ENCODE assay signal across 8 cellular contexts in genomic region chr17:50866261-50866949, GRCh38. TPM values are rescaled to one million over a fixed set of nuclear protein-coding genes. Genes with fewer than 3 reads are reported as not detected.
DNase-seq lines count a peak whose midpoint lies in the region; ATAC-seq, FAIRE-seq and TF ChIP-seq lines count a peak whose summit lies in the region.

Gene TOB1, minus strand, starts transcription at chr17:50866354. Its CDS starts 2,337 bp downstream, at chr17:50864017.

- TF ChIP-seq CTCF in H1 (IDR thresholded peaks at IDR 0.05; ENCODE audit: control extremely low read depth in 1 of 3, insufficient read depth in 1 of 3, low read depth in 1 of 3, low read length in 3 of 3) = no peak; a peak in 1 of 4 replicates

- H4K5ac ChIP-seq in H1 (ENCODE audit: insufficient read length, low read depth, low read length) = peak within 1 kb of the TSS; percentile 95

- H4K8ac ChIP-seq in H1 (ENCODE audit: extremely low read depth, insufficient read depth, low read length) = peak within 1 kb of the TSS; percentile 98

- H4K20me1 ChIP-seq in H1 (replicated peaks in 1 of 2; ENCODE audit: control insufficient read depth in 1 of 2, insufficient read depth in 2 of 2, low read length in 2 of 2) = peaks cover 7 to 12% of the 10 kb centered on the region in 2 experiments

- H2AFZ ChIP-seq in H1 (ENCODE audit: low read length) = no peak within 1 kb of the TSS

- H3K4me1 Mint-ChIP-seq in activated CD8-positive, alpha-beta memory T cell treated with anti-CD3 and anti-CD28 coated beads, Interleukin-2, amount 10 ng/mL, durations not matched to agents 7 days and 5 days = peaks cover 45% of the 10 kb centered on the region

- no peak within 1 kb of the TSS for H2BK20ac ChIP-seq in H1 (ENCODE audit: low read length)

- H2BK12ac ChIP-seq in H1 (ENCODE audit: low read depth, low read length) = peak within 1 kb of the TSS; percentile 76

- H2AK5ac ChIP-seq in H1 (ENCODE audit: low read depth, low read length) = peak within 1 kb of the TSS; percentile 44

- peaks cover 4% of the 10 kb centered on the region; the same call in 1 of the 2 replicates for H3K23me2 ChIP-seq in H1 (ENCODE audit: low read depth, low read length)

- H3K27me3 Mint-ChIP-seq in activated CD8-positive, alpha-beta memory T cell treated with anti-CD3 and anti-CD28 coated beads, Interleukin-2, amount 10 ng/mL, durations not matched to agents 7 days and 5 days = peaks cover 14% of the 10 kb centered on the region

- POLR2A ChIA-PET in H1 (lab: Charles Lee; ENCODE audit: partially characterized antibody) = interaction anchor here (0.7 to 9.7 kb wide), 51 partner anchors 8 to 333 kb away, joined by 3 to 308 read pairs (median 6); partner anchors contain the start of genes LUC7L3, NME1 and SPAG9

- H3K36me3 ChIP-seq in HUES48 (ENCODE audit: control insufficient read depth, insufficient read depth, low read length) (peaks cover 23% of the 10 kb centered on the region), NT2/D1 (ENCODE audit: insufficient read depth, insufficient read length, low read length) (peaks cover 26% of the 10 kb centered on the region), H1 (ENCODE audit: control insufficient read depth in 2 of 4, insufficient read depth in 4 of 4, low read length in 3 of 4) (peaks cover 0 to 14% (median 4%) of the 10 kb centered on the region in 4 experiments; a peak in 4 of 8 replicates), mesodermal cell (ENCODE audit: control insufficient read depth, insufficient read depth, low read length) (peaks cover 17% of the 10 kb centered on the region)

- peaks cover 0 to 37% of the 10 kb centered on the region in 2 experiments; a peak in 3 of 4 replicates for H3K79me2 ChIP-seq in H1 (ENCODE audit: control insufficient read depth in 1 of 2, insufficient read depth in 2 of 2, low read length in 2 of 2)

- peak within 1 kb of the TSS; percentile 98 for H3K4me3 Mint-ChIP-seq in activated CD8-positive, alpha-beta memory T cell treated with anti-CD3 and anti-CD28 coated beads, Interleukin-2, amount 10 ng/mL, durations not matched to agents 7 days and 5 days

- no peak for TF ChIP-seq EP300 in H1 (IDR thresholded peaks at IDR 0.05; ENCODE audit: borderline replicate concordance in 1 of 2, low read depth in 2 of 2, low read length in 2 of 2)

- H3K9me3 Mint-ChIP-seq in activated CD8-positive, alpha-beta memory T cell treated with anti-CD3 and anti-CD28 coated beads, Interleukin-2, amount 10 ng/mL, durations not matched to agents 7 days and 5 days (ENCODE audit: low read depth) = no peaks in the 10 kb centered on the region

- peak within 1 kb of the TSS; percentile 83 to 97 for H3K4me2 ChIP-seq in H1 (ENCODE audit: insufficient read depth in 1 of 2, low read depth in 2 of 2, low read length in 2 of 2)

- H3K36me3 Mint-ChIP-seq in activated CD8-positive, alpha-beta memory T cell treated with anti-CD3 and anti-CD28 coated beads, Interleukin-2, amount 10 ng/mL, durations not matched to agents 7 days and 5 days = peaks cover 21% of the 10 kb centered on the region

- H3K79me1 ChIP-seq in H1 (ENCODE audit: low read depth, low read length) = no peaks in the 10 kb centered on the region

- H3K9me3 ChIP-seq in HUES48 (ENCODE audit: control insufficient read depth, insufficient read depth, low read length) (no peaks in the 10 kb centered on the region), NT2/D1 (ENCODE audit: insufficient read depth, low read length) (no peaks in the 10 kb centered on the region), H1 (ENCODE audit: insufficient read depth in 2 of 2, low read depth in 1 of 2, low read length in 1 of 2) (no peaks in the 10 kb centered on the region), mesodermal cell (ENCODE audit: control insufficient read depth, low read length) (no peaks in the 10 kb centered on the region)

- H3K14ac ChIP-seq in H1 (ENCODE audit: insufficient read length) = peak within 1 kb of the TSS; percentile 11

- CTCF ChIA-PET in activated CD8-positive, alpha-beta memory T cell treated with anti-CD3 and anti-CD28 coated beads, Interleukin-2, amount 10 ng/mL, durations not matched to agents 7 days and 5 days (lab: Charles Lee) = interaction anchor here (0.6 to 8.6 kb wide), 23 partner anchors 9 to 324 kb away, joined by 3 to 78 read pairs (median 4); no protein-coding TSS in a partner anchor
- CTCF ChIA-PET in H1 (lab: Charles Lee; ENCODE audit: partially characterized antibody) = interaction anchor here (0.7 to 31.7 kb wide), 9 partner anchors 11 to 83 kb away, joined by 3 to 735 read pairs (median 5); no protein-coding TSS in a partner anchor

- H3K4me3 ChIP-seq in HUES48 (ENCODE audit: low read depth, low read length) (peak within 1 kb of the TSS; percentile 99), NT2/D1 (ENCODE audit: insufficient read length, low read depth) (peak within 1 kb of the TSS; percentile 86), H1 (ENCODE audit: extremely low read depth in 1 of 4, insufficient read depth in 2 of 4, low read depth in 3 of 4, low read length in 4 of 4) (peak within 1 kb of the TSS; percentile 81 to 99 (median 91)), mesodermal cell (ENCODE audit: extremely low read depth, insufficient read depth, low read length, poor library complexity, severe bottlenecking) (peak within 1 kb of the TSS; percentile 95)

- peak within 1 kb of the TSS; percentile 95 for H3K56ac ChIP-seq in H1 (replicated peaks; ENCODE audit: insufficient read length, low read depth, low read length)

- peak; percentile 98 to 100 for TF ChIP-seq POLR2A in H1 (IDR thresholded peaks at IDR 0.05; ENCODE audit: control extremely low read depth in 1 of 2, low read depth in 2 of 2, low read length in 2 of 2)

- H2BK5ac ChIP-seq in H1 (ENCODE audit: low read depth, low read length) = peak within 1 kb of the TSS; percentile 98

- H3K18ac ChIP-seq in H1 (ENCODE audit: extremely low read depth, low read length) = peak within 1 kb of the TSS; percentile 84

- ATAC-seq in GM21390 (IDR thresholded peaks at IDR 0.05; ENCODE audit: unreplicated experiment) = peak; percentile 67
- ATAC-seq in activated CD8-positive, alpha-beta memory T cell treated with anti-CD3 and anti-CD28 coated beads, Interleukin-2, amount 10 ng/mL, durations not matched to agents 7 days and 5 days = peak; percentile 75

- H3K23ac ChIP-seq in H1 (ENCODE audit: insufficient read length) = peak within 1 kb of the TSS; percentile 85

- H3K27ac ChIP-seq in HUES48 (ENCODE audit: low read depth, low read length) (peak within 1 kb of the TSS; percentile 91), H1 (ENCODE audit: low read depth, low read length) (peak within 1 kb of the TSS; percentile 95), mesodermal cell (ENCODE audit: low read depth, low read length, severe bottlenecking) (peak within 1 kb of the TSS; percentile 92)

- peak within 1 kb of the TSS; percentile 99 for H4K91ac ChIP-seq in H1 (replicated peaks; ENCODE audit: insufficient read length, low read length)

- H2BK15ac ChIP-seq in H1 (ENCODE audit: low read length) = peak within 1 kb of the TSS; percentile 81; the same call in 1 of the 2 replicates

- peak within 1 kb of the TSS; percentile 96 for H3K27ac Mint-ChIP-seq in activated CD8-positive, alpha-beta memory T cell treated with anti-CD3 and anti-CD28 coated beads, Interleukin-2, amount 10 ng/mL, durations not matched to agents 7 days and 5 days

- FAIRE-seq in H1 (lab: Jason Lieb, UNC) = no peak

- peak; percentile 98 for DNase-seq in Caki2 (ENCODE audit: low read depth)
- peak; percentile 85 for DNase-seq in NT2/D1 (ENCODE audit: low read depth, low spot score)
- DNase-seq in activated CD8-positive, alpha-beta memory T cell treated with anti-CD3 and anti-CD28 coated beads, Interleukin-2, amount 10 ng/mL, durations not matched to agents 7 days and 5 days = peak; percentile 97
- peak; percentile 90 to 97 for DNase-seq in H1 (ENCODE audit: low read depth in 1 of 2, low spot score in 2 of 2)
- peak; percentile 98 for DNase-seq in stimulated activated CD8-positive, alpha-beta memory T cell treated with anti-CD3 and anti-CD28 coated beads, Interleukin-15, amount 100 ng/mL, for 24 hours (ENCODE audit: low read depth)

- in situ Hi-C loops in Caki2 (cut with HindIII; ENCODE audit: low pct_unique_long_range_greater_than_20kb, low sequenced_read_pairs) = loop anchor here (10.0 kb wide), 1 partner anchor 98 kb away; no protein-coding TSS in a partner anchor

- 0 out of 4 replicates have a peak, but pooled peaks of 1 of the 2 experiments have one; percentile 9 for TF ChIP-seq RAD21 in H1 (IDR thresholded peaks at IDR 0.05 in 1 of 2, conservative IDR thresholded peaks at IDR 0.05 in 1 of 2; ENCODE audit: low read depth in 2 of 2, low read length in 2 of 2)

- peak within 1 kb of the TSS; percentile 75 for H3K9ac ChIP-seq in HUES48 (ENCODE audit: low read depth, low read length)
- peak within 1 kb of the TSS; percentile 93 for H3K9ac ChIP-seq in NT2/D1 (ENCODE audit: insufficient read length, low read depth)
- H3K9ac ChIP-seq in H1 (replicated peaks in 1 of 4; ENCODE audit: extremely low read depth in 1 of 4, low read depth in 3 of 4, low read length in 3 of 4) = peak within 1 kb of the TSS; percentile 85 to 97 (median 91)

- H3K4me1 ChIP-seq in HUES48 (ENCODE audit: control insufficient read depth, insufficient read depth, low read length) (peaks cover 19% of the 10 kb centered on the region), NT2/D1 (ENCODE audit: insufficient read depth, insufficient read length) (peaks cover 3% of the 10 kb centered on the region), H1 (replicated peaks in 1 of 4; ENCODE audit: control insufficient read depth in 3 of 4, insufficient read depth in 4 of 4, low read length in 3 of 4) (peaks cover 0 to 2% (median 0%) of the 10 kb centered on the region in 4 experiments; a peak in 3 of 7 replicates), mesodermal cell (ENCODE audit: control insufficient read depth, insufficient read depth, low read length, poor library complexity, severe bottlenecking) (no peaks in the 10 kb centered on the region)

- peak within 1 kb of the TSS; percentile 97 for H2BK120ac ChIP-seq in H1 (replicated peaks; ENCODE audit: low read depth, low read length)

- 2% methylated on average over 30 of the region's 75 CpGs; no CpG with 5 or more reads in 1 of the 2 experiments for WGBS in H1 (ENCODE audit: extremely low coverage in 1 of 2, insufficient coverage in 1 of 2, insufficient read length in 1 of 2, insufficient replicate concordance in 2 of 2, low coverage in 1 of 2, low lambda C conversion rate in 2 of 2, missing lambda C conversion rate in 1 of 2), 2 experiments
- 0 to 1% methylated on average over 46 to 64 of the region's 75 CpGs for WGBS in mesodermal cell (ENCODE audit: insufficient coverage in 2 of 2), 2 experiments

- H3K4ac ChIP-seq in H1 (replicated peaks; ENCODE audit: insufficient read length, low read depth, low read length) = peak within 1 kb of the TSS; percentile 98

- H3K27me3 ChIP-seq in HUES48 (ENCODE audit: control insufficient read depth, insufficient read depth, low read length) (no peaks in the 10 kb centered on the region), NT2/D1 (ENCODE audit: insufficient read depth, insufficient read length) (no peaks in the 10 kb centered on the region), H1 (replicated peaks in 1 of 4; ENCODE audit: control insufficient read depth in 3 of 4, extremely low read depth in 1 of 4, insufficient read depth in 3 of 4, low read length in 3 of 4) (no peaks in the 10 kb centered on the region)

RNA-seq across cellular contexts. Expression of gene TOB1, which starts in this region (rescaled TPM):
- total RNA-seq in Caki2 (2014; rRNA removed; shearing (Covaris generic); ENCODE audit: low replicate concordance) = 11.8 and 15.6 TPM in 2 replicates
- total RNA-seq in activated CD8-positive, alpha-beta memory T cell treated with anti-CD3 and anti-CD28 coated beads, Interleukin-2, amount 10 ng/mL, durations not matched to agents 7 days and 5 days = 10 to 100 TPM; 34.1 to 47.5 TPM
- 20.8 and 26.7 TPM in 2 replicates for total RNA-seq in H1 (2021; fragmentation: NEBNext Ultra II Directional; extraction: Animal tissue kit (Norgen Biotek cat#: 25700))
- 9.7 and 14.4 TPM in 2 replicates for polyA plus RNA-seq in H1 (2011; rRNA removed)
- 12.0 TPM for polyA plus RNA-seq in H1 (2011; cell fraction: cytosol; rRNA removed)
- 17.7 TPM for polyA plus RNA-seq in H1 (2011; cell fraction: nucleus; rRNA removed)
- 24.8 to 32.2 TPM (median 27.7 TPM) in 4 replicates for polyA plus RNA-seq in H1 (2012, experiment 1 of 2)
- 5.9 TPM for polyA plus RNA-seq in H1 (2012, experiment 2 of 2)
- 21.6 TPM for polyA plus RNA-seq in H1 (2013, experiment 1 of 2)
- polyA plus RNA-seq in H1 (2013, experiment 2 of 2) = 22.3 TPM
- polyA minus RNA-seq in H1 (2011; rRNA and poly(A)+ RNA removed) = 22.6 and 27.7 TPM in 2 replicates
- 22.5 TPM for polyA minus RNA-seq in H1 (2011; cell fraction: cytosol; rRNA and poly(A)+ RNA removed)
- polyA minus RNA-seq in H1 (2011; cell fraction: nucleus; rRNA and poly(A)+ RNA removed) = 52.2 TPM
- polyA plus RNA-seq in mesodermal cell (2013, experiment 1 of 2) = 28.3 TPM
- polyA plus RNA-seq in mesodermal cell (2013, experiment 2 of 2) = 25.3 TPM

Comparison
In these comparisons a context has a peak if more than half of its experiments do, and no peak if none do; other contexts are left out.
1. Peak in every context shown above with its lines: DNase-seq, ATAC-seq, H3K4me3 ChIP-seq and H3K27ac ChIP-seq.